Comparison of ENCODE assay signal across 16 cellular contexts in the genomic region with DNA sequence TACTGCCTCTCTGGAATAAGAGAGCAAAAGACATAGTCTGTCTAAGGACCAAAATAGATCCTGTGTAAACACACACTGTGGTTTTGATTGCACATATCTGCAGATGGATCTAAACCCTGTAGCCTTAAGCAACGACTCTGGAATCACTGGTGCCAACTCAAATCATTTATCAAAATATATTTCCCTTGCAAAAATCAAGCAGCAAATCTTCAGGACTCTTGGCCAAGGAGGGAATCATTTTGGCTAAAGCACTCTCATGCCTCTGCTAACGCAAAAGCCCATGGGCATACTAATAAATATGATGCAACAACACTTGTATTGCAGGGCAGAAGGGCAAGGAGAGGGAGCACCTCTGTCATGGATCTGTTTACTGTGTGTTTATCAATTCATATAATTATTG.
A peak's percentile ranks its signal among the peaks of the same experiment; 100 is the strongest.
DNase-seq lines count a peak whose midpoint lies in the region; ATAC-seq and TF ChIP-seq lines count a peak whose summit lies in the region.
"Had no signal": no experiment of that assay in that cellular context is flagged by ENCODE, and none has a peak within 500 bp of the region (broad histone marks: within the 10 kb centered on the region; RNA-seq: fewer than 3 reads in every experiment).

No MANE protein-coding gene starts in this region.

- no peaks in the 10 kb centered on the region for H3K79me2 ChIP-seq in PC-9 (ENCODE audit: low read depth)

- DNase-seq in SHP77 (lab: John Stamatoyannopoulos, UW) (peak; percentile 1 to 2), SHP77 treated with DMSO at 0.1 percent for 48 hours (lab: John Stamatoyannopoulos, UW) (no peak), PC-9 (peak in 1 of 2 experiments; percentile 68), fibroblast of pulmonary artery (ENCODE audit: low read depth) (peak; percentile 10), stromal cell of bone marrow (ENCODE audit: low read depth) (peak; percentile 57), DMS53 treated with DMSO at 0.1 percent for 48 hours (lab: John Stamatoyannopoulos, UW; ENCODE audit: unreplicated experiment) (no peak)
- no peak for DNase-seq in activated naive CD4-positive, alpha-beta T cell treated with anti-CD3 and anti-CD28 coated beads, Interleukin-2, amount 10 ng/mL, durations not matched to agents 7 days and 5 days
- DNase-seq: activated CD4-positive, alpha-beta T cell treated with anti-CD3 and anti-CD28 coated beads for 36 hours; activated T-cell treated with anti-CD3 and anti-CD28 coated beads, Interleukin-2, amount 50 U/mL, for 1 hour; kidney; NCI-H2029; transverse colon had no signal

- no peaks in the 10 kb centered on the region for H3K27me3 ChIP-seq in PC-9 (ENCODE audit: insufficient read depth, low read depth)
- H3K27me3 ChIP-seq: foreskin keratinocyte, transverse colon had no signal

- no peaks in the 10 kb centered on the region for H3K4me1 Mint-ChIP-seq in activated naive CD4-positive, alpha-beta T cell treated with anti-CD3 and anti-CD28 coated beads, Interleukin-2, amount 10 ng/mL, durations not matched to agents 7 days and 5 days
- H3K4me1 Mint-ChIP-seq: activated CD4-positive, alpha-beta T cell treated with anti-CD3 and anti-CD28 coated beads for 36 hours; B cell had no signal

- H4K20me1 ChIP-seq in PC-9 (ENCODE audit: insufficient read depth): no peaks in the 10 kb centered on the region

- peaks cover 12% of the 10 kb centered on the region for H3K27me3 Mint-ChIP-seq in activated naive CD4-positive, alpha-beta T cell treated with anti-CD3 and anti-CD28 coated beads, Interleukin-2, amount 10 ng/mL, durations not matched to agents 7 days and 5 days
- H3K27me3 Mint-ChIP-seq: activated CD4-positive, alpha-beta T cell treated with anti-CD3 and anti-CD28 coated beads for 36 hours; B cell; dendritic cell treated with granulocyte-macrophage colony-stimulating factor and Interleukin-4, amounts not matched to agents 40 ng/mL and 50 ng/mL, for 4 days had no signal

- no peaks in the 10 kb centered on the region for H3K9me3 Mint-ChIP-seq in activated naive CD4-positive, alpha-beta T cell treated with anti-CD3 and anti-CD28 coated beads, Interleukin-2, amount 10 ng/mL, durations not matched to agents 7 days and 5 days
- H3K9me3 Mint-ChIP-seq: dendritic cell treated with granulocyte-macrophage colony-stimulating factor and Interleukin-4, amounts not matched to agents 40 ng/mL and 50 ng/mL, for 4 days had no signal

- no peak overlapping the region for H3K4me3 Mint-ChIP-seq in activated naive CD4-positive, alpha-beta T cell treated with anti-CD3 and anti-CD28 coated beads, Interleukin-2, amount 10 ng/mL, durations not matched to agents 7 days and 5 days
- H3K4me3 Mint-ChIP-seq: activated CD4-positive, alpha-beta T cell treated with anti-CD3 and anti-CD28 coated beads for 36 hours; B cell; dendritic cell treated with granulocyte-macrophage colony-stimulating factor and Interleukin-4, amounts not matched to agents 40 ng/mL and 50 ng/mL, for 4 days had no signal

- H3K4me1 ChIP-seq in PC-9 (replicated peaks; ENCODE audit: insufficient read depth): peaks cover 19% of the 10 kb centered on the region
- H3K4me1 ChIP-seq: transverse colon had no signal

- H3K36me3 Mint-ChIP-seq in activated naive CD4-positive, alpha-beta T cell treated with anti-CD3 and anti-CD28 coated beads, Interleukin-2, amount 10 ng/mL, durations not matched to agents 7 days and 5 days: no peaks in the 10 kb centered on the region

- no peak for TF ChIP-seq CTCF in PC-9 (conservative IDR thresholded peaks at IDR 0.05)
- TF ChIP-seq CTCF in fibroblast of pulmonary artery (IDR thresholded peaks at IDR 0.05; ENCODE audit: low read length, missing control alignments): no peak

- POLR2A ChIA-PET in PC-9 (lab: Charles Lee; ENCODE audit: unreplicated experiment): no interaction called here

- ATAC-seq in HG03139 (IDR thresholded peaks at IDR 0.05; ENCODE audit: unreplicated experiment): no peak
- ATAC-seq: activated CD4-positive, alpha-beta T cell treated with anti-CD3 and anti-CD28 coated beads for 36 hours; foreskin keratinocyte had no signal

- no peaks in the 10 kb centered on the region for H3K9me2 ChIP-seq in PC-9 (ENCODE audit: insufficient read depth)

- no peaks in the 10 kb centered on the region for H3K36me3 ChIP-seq in PC-9 (ENCODE audit: low read depth)
- H3K36me3 ChIP-seq: transverse colon had no signal

- H3K9me3 ChIP-seq in PC-9 (ENCODE audit: insufficient read depth, low read depth): peaks cover 4% of the 10 kb centered on the region
- H3K9me3 ChIP-seq: transverse colon had no signal

- H3K4me2 ChIP-seq in PC-9: peak overlapping the region; percentile 16

- H3F3A ChIP-seq in PC-9 (ENCODE audit: insufficient read depth, low read depth): peaks cover 5% of the 10 kb centered on the region; the same call in 1 of the 2 replicates

- CTCF ChIA-PET in PC-9 (lab: Charles Lee): no interaction called here
- CTCF ChIA-PET in activated naive CD4-positive, alpha-beta T cell treated with anti-CD3 and anti-CD28 coated beads, Interleukin-2, amount 10 ng/mL, durations not matched to agents 7 days and 5 days (lab: Charles Lee): no interaction called here

- no TSS peak for BruUV-seq in PC-9 (replicated peaks; lab: Mats Ljungman, UMichigan)

- H3K27ac Mint-ChIP-seq in activated naive CD4-positive, alpha-beta T cell treated with anti-CD3 and anti-CD28 coated beads, Interleukin-2, amount 10 ng/mL, durations not matched to agents 7 days and 5 days: no peak overlapping the region
- H3K27ac Mint-ChIP-seq: activated CD4-positive, alpha-beta T cell treated with anti-CD3 and anti-CD28 coated beads for 36 hours; B cell; dendritic cell treated with granulocyte-macrophage colony-stimulating factor and Interleukin-4, amounts not matched to agents 40 ng/mL and 50 ng/mL, for 4 days had no signal

- H2AFZ ChIP-seq in PC-9: no peak overlapping the region

- H3K4me3 ChIP-seq in PC-9: no peak overlapping the region
- H3K4me3 ChIP-seq in fibroblast of pulmonary artery (replicated peaks; ENCODE audit: low read depth, low read length): no peak overlapping the region
- H3K4me3 ChIP-seq: transverse colon had no signal

- intact Hi-C loops in PC-9 (cut with micrococcal nuclease; ENCODE audit: unreplicated experiment): no loop called here

- H3K27ac ChIP-seq in PC-9: no peak overlapping the region
- H3K27ac ChIP-seq: foreskin keratinocyte, transverse colon had no signal

Comparison
In these comparisons a context has a peak if more than half of its experiments do, and no peak if none do; other contexts are left out.
1. DNase-seq: peak in SHP77 (2 of 2), fibroblast of pulmonary artery (single experiment) and stromal cell of bone marrow (single experiment); none in SHP77 treated with DMSO at 0.1 percent for 48 hours (single experiment), activated naive CD4-positive, alpha-beta T cell treated with anti-CD3 and anti-CD28 coated beads, Interleukin-2, amount 10 ng/mL, durations not matched to agents 7 days and 5 days (single experiment) and DMS53 treated with DMSO at 0.1 percent for 48 hours (single experiment).